In the genomic region with DNA sequence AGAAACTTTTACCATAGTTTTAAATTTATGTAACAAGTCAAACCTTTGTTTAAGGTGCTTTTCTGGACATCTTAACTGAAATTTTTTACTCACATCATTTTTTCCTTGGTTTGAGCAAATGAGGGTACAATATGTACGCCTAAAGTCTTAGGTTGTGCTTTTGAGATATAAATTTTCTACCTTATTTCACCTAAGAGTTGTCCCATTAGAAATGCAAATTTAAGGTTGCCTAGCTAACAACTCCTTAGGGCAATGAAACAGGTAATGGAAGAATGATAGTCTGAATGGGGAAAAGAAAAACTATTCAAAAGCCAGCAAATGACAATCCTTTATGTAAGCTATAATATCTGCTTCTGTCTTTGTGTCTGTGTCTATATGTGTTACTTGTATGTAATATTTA, we compare ENCODE assay signal across 24 cellular contexts.
"Had no signal": no experiment of that assay in that cellular context is flagged by ENCODE, and none has a peak within 500 bp of the region (broad histone marks: within the 10 kb centered on the region; RNA-seq: fewer than 3 reads in every experiment).

No MANE protein-coding gene starts in this region.

- H3K4me1 ChIP-seq: gastroesophageal sphincter, parathyroid adenoma, prostate gland, upper lobe of right lung had no signal

- H3K27ac ChIP-seq: epithelial cell of prostate, esophagus muscularis mucosa, gastroesophageal sphincter, parathyroid adenoma, prostate gland, spleen, testis, tibial nerve, upper lobe of right lung, vagina had no signal

- H3K9me3 Mint-ChIP-seq: dendritic cell treated with granulocyte-macrophage colony-stimulating factor and Interleukin-4, amounts not matched to agents 40 ng/mL and 50 ng/mL, for 4 days; effector memory CD8-positive, alpha-beta T cell; memory B cell; mesothelial cell of epicardium; nephron progenitor cell; stimulated activated naive B cell treated with anti-CD40 and anti-IgM and Interleukin-4, amounts not matched to agents 10 μg/mL and 1 μg/mL and 100 μg/mL, for 72 hours; stimulated activated naive CD8-positive, alpha-beta T cell treated with anti-CD3 and anti-CD28 coated beads, Interleukin-15, amount 100 ng/mL, for 72 hours had no signal

- H3K9me3 ChIP-seq: esophagus muscularis mucosa, gastroesophageal sphincter, prostate gland, spleen, testis, tibial nerve, upper lobe of right lung, vagina had no signal

- H3K4me1 Mint-ChIP-seq: mesothelial cell of epicardium, nephron progenitor cell had no signal

- ATAC-seq: effector memory CD8-positive, alpha-beta T cell; gastroesophageal sphincter; sciatic nerve; stimulated activated naive B cell treated with anti-CD40 and anti-IgM and Interleukin-4, amounts not matched to agents 10 μg/mL and 1 μg/mL and 100 μg/mL, for 72 hours; stimulated activated naive CD8-positive, alpha-beta T cell treated with anti-CD3 and anti-CD28 coated beads, Interleukin-15, amount 100 ng/mL, for 72 hours; upper lobe of right lung had no signal

- H3K27me3 Mint-ChIP-seq: dendritic cell treated with granulocyte-macrophage colony-stimulating factor and Interleukin-4, amounts not matched to agents 40 ng/mL and 50 ng/mL, for 4 days; effector memory CD8-positive, alpha-beta T cell; memory B cell; stimulated activated naive B cell treated with anti-CD40 and anti-IgM and Interleukin-4, amounts not matched to agents 10 μg/mL and 1 μg/mL and 100 μg/mL, for 72 hours; stimulated activated naive CD8-positive, alpha-beta T cell treated with anti-CD3 and anti-CD28 coated beads, Interleukin-15, amount 100 ng/mL, for 72 hours had no signal

- DNase-seq: effector memory CD8-positive, alpha-beta T cell; glutamatergic neuron; islet precursor cell; nephron progenitor cell; retina; spleen; stimulated activated CD4-positive, alpha-beta T cell treated with anti-CD3 and anti-CD28 coated beads, Interleukin-15, amount 100 ng/mL, for 24 hours; stimulated activated CD4-positive, alpha-beta T cell treated with anti-CD3 and anti-CD28 coated beads, Interleukin-1b, Interleukin-23, amount 100 ng/mL, for 48 hours; stimulated activated CD4-positive, alpha-beta T cell treated with anti-CD3 and anti-CD28 coated beads, Interleukin-4, amount 100 ng/mL, for 24 hours; stimulated activated naive B cell treated with anti-CD40 and anti-IgM and Interleukin-4, amounts not matched to agents 10 μg/mL and 1 μg/mL and 100 μg/mL, for 72 hours; stimulated activated naive CD8-positive, alpha-beta T cell treated with anti-CD3 and anti-CD28 coated beads, Interleukin-15, amount 100 ng/mL, for 72 hours; testis; upper lobe of right lung had no signal

- H3K27me3 ChIP-seq: esophagus muscularis mucosa, gastroesophageal sphincter, spleen, testis, tibial nerve, upper lobe of right lung, vagina had no signal

- H3K27ac Mint-ChIP-seq: dendritic cell treated with granulocyte-macrophage colony-stimulating factor and Interleukin-4, amounts not matched to agents 40 ng/mL and 50 ng/mL, for 4 days; memory B cell; mesothelial cell of epicardium; nephron progenitor cell; stimulated activated naive B cell treated with anti-CD40 and anti-IgM and Interleukin-4, amounts not matched to agents 10 μg/mL and 1 μg/mL and 100 μg/mL, for 72 hours; stimulated activated naive CD8-positive, alpha-beta T cell treated with anti-CD3 and anti-CD28 coated beads, Interleukin-15, amount 100 ng/mL, for 72 hours had no signal

- H2AFZ ChIP-seq: parathyroid adenoma had no signal

- H3K9ac ChIP-seq: parathyroid adenoma had no signal

- H3K4me3 ChIP-seq: esophagus muscularis mucosa, gastroesophageal sphincter, prostate gland, spleen, testis, tibial nerve, upper lobe of right lung, vagina had no signal

- H3K4me3 Mint-ChIP-seq: dendritic cell treated with granulocyte-macrophage colony-stimulating factor and Interleukin-4, amounts not matched to agents 40 ng/mL and 50 ng/mL, for 4 days; effector memory CD8-positive, alpha-beta T cell; memory B cell; mesothelial cell of epicardium; nephron progenitor cell; stimulated activated naive B cell treated with anti-CD40 and anti-IgM and Interleukin-4, amounts not matched to agents 10 μg/mL and 1 μg/mL and 100 μg/mL, for 72 hours; stimulated activated naive CD8-positive, alpha-beta T cell treated with anti-CD3 and anti-CD28 coated beads, Interleukin-15, amount 100 ng/mL, for 72 hours had no signal

- H3K36me3 ChIP-seq: prostate gland, vagina had no signal
